In genomic region chr7:121430558-121430957, GRCh38 we compare ENCODE assay signal across 39 cellular contexts.
"Had no signal": no experiment of that assay in that cellular context is flagged by ENCODE, and none has a peak within 500 bp of the region (broad histone marks: within the 10 kb centered on the region; RNA-seq: fewer than 3 reads in every experiment).

No MANE protein-coding gene starts in this region.

- DNase-seq: activated effector memory CD4-positive, alpha-beta T cell treated with anti-CD3 and anti-CD28 coated beads, Interleukin-2, amount 50 U/mL, for 16 hours; activated effector memory CD4-positive, alpha-beta T cell treated with Interleukin-2 at 50 U/mL for 16 hours; activated gamma-delta T cell; activated gamma-delta T cell treated with Interleukin-2 at 50 U/mL for 16 hours; activated naive CD4-positive, alpha-beta T cell; activated naive CD4-positive, alpha-beta T cell treated with anti-CD3 and anti-CD28 coated beads for 36 hours; activated naive CD4-positive, alpha-beta T cell treated with anti-CD3 and anti-CD28 coated beads, Interleukin-2, amount 10 ng/mL, durations not matched to agents 7 days and 5 days; activated naive CD4-positive, alpha-beta T cell treated with anti-CD3 and anti-CD28 coated beads, Interleukin-2, amount 50 U/mL, for 16 hours; activated naive CD4-positive, alpha-beta T cell treated with Interleukin-2 at 50 U/mL for 16 hours; activated naive CD8-positive, alpha-beta T cell treated with anti-CD3 and anti-CD28 coated beads for 36 hours; activated naive CD8-positive, alpha-beta T cell treated with anti-CD3 and anti-CD28 coated beads, Interleukin-2, amount 10 ng/mL, durations not matched to agents 7 days and 5 days; activated naive CD8-positive, alpha-beta T cell treated with anti-CD3 and anti-CD28 coated beads, Interleukin-2, amount 50 U/mL, for 24 hours; activated T-cell treated with anti-CD3 and anti-CD28 coated beads, Interleukin-2, amount 50 U/mL, for 24 hours; activated T-cell treated with anti-CD3 and anti-CD28 coated beads, Interleukin-2, amount 50 U/mL, for 4 hours; activated T-cell treated with anti-CD3 and anti-CD28 coated beads, Interleukin-2, amount 50 U/mL, for 48 hours; activated T-cell treated with anti-CD3 and anti-CD28 coated beads, Interleukin-2, amount 50 U/mL, for 72 hours; adrenal gland; amniotic stem cell; amygdala; anterior cingulate cortex; aorta; body of pancreas; brain microvascular endothelial cell; caudate nucleus; central memory CD4-positive, alpha-beta T cell; cerebellar nuclear complex had no signal

- H3K36me3 ChIP-seq: adrenal gland, ascending aorta, brain microvascular endothelial cell, breast epithelium, cardiac muscle cell had no signal

- H3K4me3 ChIP-seq: adrenal gland, ascending aorta, body of pancreas, breast epithelium, cardiac muscle cell had no signal

- ATAC-seq: activated naive CD4-positive, alpha-beta T cell treated with anti-CD3 and anti-CD28 coated beads, Interleukin-2, amount 50 U/mL, for 72 hours; activated naive CD8-positive, alpha-beta T cell treated with anti-CD3 and anti-CD28 coated beads, Interleukin-2, amount 50 U/mL, for 24 hours; activated T-cell treated with anti-CD3 and anti-CD28 coated beads, Interleukin-2, amount 50 U/mL, for 4 hours; activated T-cell treated with anti-CD3 and anti-CD28 coated beads, Interleukin-2, amount 50 U/mL, for 72 hours; activated T-helper 17 cell treated with anti-CD3 and anti-CD28 coated beads, Interleukin-2, amount 50 U/mL, for 72 hours; body of pancreas had no signal

- H3K4me1 ChIP-seq: adrenal gland, ascending aorta, breast epithelium had no signal

- H3K27ac Mint-ChIP-seq: activated naive CD4-positive, alpha-beta T cell treated with anti-CD3 and anti-CD28 coated beads for 36 hours; activated naive CD4-positive, alpha-beta T cell treated with anti-CD3 and anti-CD28 coated beads, Interleukin-2, amount 10 ng/mL, durations not matched to agents 7 days and 5 days; activated naive CD4-positive, alpha-beta T cell treated with anti-CD3 and anti-CD28 coated beads, Interleukin-2, amount 50 U/mL, for 24 hours; activated naive CD8-positive, alpha-beta T cell; activated naive CD8-positive, alpha-beta T cell treated with anti-CD3 and anti-CD28 coated beads for 36 hours; activated naive CD8-positive, alpha-beta T cell treated with anti-CD3 and anti-CD28 coated beads, Interleukin-2, amount 10 ng/mL, durations not matched to agents 7 days and 5 days; activated naive CD8-positive, alpha-beta T cell treated with anti-CD3 and anti-CD28 coated beads, Interleukin-2, amount 50 U/mL, for 24 hours; activated T-cell treated with anti-CD3 and anti-CD28 coated beads, Interleukin-2, amount 50 U/mL, for 24 hours; activated T-cell treated with anti-CD3 and anti-CD28 coated beads, Interleukin-2, amount 50 U/mL, for 72 hours; activated T-helper 1 cell treated with anti-CD3 and anti-CD28 coated beads, Interleukin-12 subunit alpha, Interleukin-12 subunit beta, Interleukin-2, Interleukin-4 antibody, amounts not matched to agents 30 ng/mL and 10 ng/mL and 1 ng/mL, durations not matched to agents 14 hours and 24 hours and 36 hours; activated T-helper 17 cell treated with anti-CD3 and anti-CD28 coated beads, Interleukin-2, amount 50 U/mL, for 72 hours; activated T-helper 2 cell treated with anti-CD3 and anti-CD28 coated beads, Interferon-gamma antibody, Interleukin-2, Interleukin-4, amounts not matched to agents 10 μg/mL and 5 μg/mL and 100 μg/mL, durations not matched to agents 14 hours and 24 hours and 36 hours; brain had no signal

- H3K36me3 Mint-ChIP-seq: activated naive CD4-positive, alpha-beta T cell treated with anti-CD3 and anti-CD28 coated beads, Interleukin-2, amount 10 ng/mL, durations not matched to agents 7 days and 5 days; activated naive CD4-positive, alpha-beta T cell treated with anti-CD3 and anti-CD28 coated beads, Interleukin-2, amount 50 U/mL, for 72 hours; activated naive CD8-positive, alpha-beta T cell; activated naive CD8-positive, alpha-beta T cell treated with anti-CD3 and anti-CD28 coated beads for 36 hours; brain had no signal

- H3K4me1 Mint-ChIP-seq: activated naive CD8-positive, alpha-beta T cell treated with anti-CD3 and anti-CD28 coated beads for 36 hours; activated naive CD8-positive, alpha-beta T cell treated with anti-CD3 and anti-CD28 coated beads, Interleukin-2, amount 10 ng/mL, durations not matched to agents 7 days and 5 days; brain; central memory CD8-positive, alpha-beta T cell had no signal

- H3K4me3 Mint-ChIP-seq: activated naive CD4-positive, alpha-beta T cell treated with anti-CD3 and anti-CD28 coated beads for 36 hours; activated naive CD4-positive, alpha-beta T cell treated with anti-CD3 and anti-CD28 coated beads, Interleukin-2, amount 10 ng/mL, durations not matched to agents 7 days and 5 days; activated naive CD4-positive, alpha-beta T cell treated with anti-CD3 and anti-CD28 coated beads, Interleukin-2, amount 50 U/mL, for 24 hours; activated naive CD8-positive, alpha-beta T cell; activated naive CD8-positive, alpha-beta T cell treated with anti-CD3 and anti-CD28 coated beads for 36 hours; activated naive CD8-positive, alpha-beta T cell treated with anti-CD3 and anti-CD28 coated beads, Interleukin-2, amount 10 ng/mL, durations not matched to agents 7 days and 5 days; activated naive CD8-positive, alpha-beta T cell treated with anti-CD3 and anti-CD28 coated beads, Interleukin-2, amount 50 U/mL, for 24 hours; activated T-cell treated with anti-CD3 and anti-CD28 coated beads, Interleukin-2, amount 50 U/mL, for 24 hours; activated T-cell treated with anti-CD3 and anti-CD28 coated beads, Interleukin-2, amount 50 U/mL, for 4 hours; activated T-cell treated with anti-CD3 and anti-CD28 coated beads, Interleukin-2, amount 50 U/mL, for 72 hours; activated T-helper 1 cell treated with anti-CD3 and anti-CD28 coated beads, Interleukin-12 subunit alpha, Interleukin-12 subunit beta, Interleukin-2, Interleukin-4 antibody, amounts not matched to agents 30 ng/mL and 10 ng/mL and 1 ng/mL, durations not matched to agents 14 hours and 24 hours and 36 hours; activated T-helper 17 cell treated with anti-CD3 and anti-CD28 coated beads, Interleukin-2, amount 50 U/mL, for 72 hours; brain; central memory CD8-positive, alpha-beta T cell had no signal

- H3K27me3 Mint-ChIP-seq: activated naive CD4-positive, alpha-beta T cell treated with anti-CD3 and anti-CD28 coated beads, Interleukin-2, amount 10 ng/mL, durations not matched to agents 7 days and 5 days; activated naive CD4-positive, alpha-beta T cell treated with anti-CD3 and anti-CD28 coated beads, Interleukin-2, amount 50 U/mL, for 24 hours; activated naive CD8-positive, alpha-beta T cell treated with anti-CD3 and anti-CD28 coated beads, Interleukin-2, amount 10 ng/mL, durations not matched to agents 7 days and 5 days; activated naive CD8-positive, alpha-beta T cell treated with anti-CD3 and anti-CD28 coated beads, Interleukin-2, amount 50 U/mL, for 24 hours; central memory CD8-positive, alpha-beta T cell had no signal

- H3K27ac ChIP-seq: adrenal gland, ascending aorta, body of pancreas, brain microvascular endothelial cell, breast epithelium, cardiac muscle cell had no signal

- H3K27me3 ChIP-seq: adrenal gland, ascending aorta, body of pancreas, brain microvascular endothelial cell, breast epithelium, cardiac muscle cell had no signal

- FAIRE-seq: astrocyte, bronchial epithelial cell had no signal

- H3K9me3 Mint-ChIP-seq: activated naive CD4-positive, alpha-beta T cell treated with anti-CD3 and anti-CD28 coated beads for 36 hours; activated naive CD4-positive, alpha-beta T cell treated with anti-CD3 and anti-CD28 coated beads, Interleukin-2, amount 10 ng/mL, durations not matched to agents 7 days and 5 days; activated naive CD4-positive, alpha-beta T cell treated with anti-CD3 and anti-CD28 coated beads, Interleukin-2, amount 50 U/mL, for 24 hours; activated naive CD8-positive, alpha-beta T cell treated with anti-CD3 and anti-CD28 coated beads for 36 hours; activated naive CD8-positive, alpha-beta T cell treated with anti-CD3 and anti-CD28 coated beads, Interleukin-2, amount 10 ng/mL, durations not matched to agents 7 days and 5 days; activated naive CD8-positive, alpha-beta T cell treated with anti-CD3 and anti-CD28 coated beads, Interleukin-2, amount 50 U/mL, for 24 hours; activated T-cell treated with anti-CD3 and anti-CD28 coated beads, Interleukin-2, amount 50 U/mL, for 24 hours; activated T-cell treated with anti-CD3 and anti-CD28 coated beads, Interleukin-2, amount 50 U/mL, for 4 hours; activated T-helper 2 cell treated with anti-CD3 and anti-CD28 coated beads, Interferon-gamma antibody, Interleukin-2, Interleukin-4, amounts not matched to agents 10 μg/mL and 5 μg/mL and 100 μg/mL, durations not matched to agents 14 hours and 24 hours and 36 hours; brain; central memory CD8-positive, alpha-beta T cell had no signal

- H3K9me3 ChIP-seq: adrenal gland, ascending aorta, body of pancreas, breast epithelium had no signal
